26 cellular contexts compared by ENCODE assay signal in the genomic region with DNA sequence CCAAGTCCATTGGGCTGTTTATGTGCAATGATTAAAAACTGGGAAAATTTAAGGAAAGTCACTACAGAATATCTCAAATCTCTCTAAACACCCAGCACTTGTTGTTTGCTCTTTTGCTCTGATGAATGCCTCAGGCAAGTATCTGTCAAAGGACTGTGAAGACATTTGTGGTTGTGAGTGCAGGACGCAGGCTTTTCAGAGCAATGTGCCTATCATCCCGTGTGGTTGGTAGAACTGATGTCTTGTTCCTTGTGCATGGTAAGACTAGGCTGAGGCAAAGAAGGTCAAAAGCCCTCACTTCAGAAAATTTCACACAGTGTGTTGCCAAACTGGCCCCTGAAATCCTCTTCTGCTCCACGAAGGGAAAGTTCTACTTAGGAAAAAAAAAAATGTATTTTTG.
"Had no signal": no experiment of that assay in that cellular context is flagged by ENCODE, and none has a peak within 500 bp of the region (broad histone marks: within the 10 kb centered on the region; RNA-seq: fewer than 3 reads in every experiment).

No MANE protein-coding gene starts in this region.

- H3K27me3 ChIP-seq: colonic mucosa, esophagus muscularis mucosa, esophagus squamous epithelium, foreskin keratinocyte, gastrocnemius medialis, gastroesophageal sphincter, heart left ventricle, hepatocyte had no signal

- H3K9me3 ChIP-seq: colonic mucosa, esophagus muscularis mucosa, esophagus squamous epithelium, gastrocnemius medialis, gastroesophageal sphincter, heart left ventricle, heart right ventricle had no signal

- H3K79me2 ChIP-seq: hepatocyte had no signal

- H2AFZ ChIP-seq: hepatocyte had no signal

- H3K4me1 ChIP-seq: colonic mucosa, esophagus muscularis mucosa, foreskin keratinocyte, gastrocnemius medialis, gastroesophageal sphincter, heart left ventricle, heart right ventricle had no signal

- H3K4me2 ChIP-seq: hepatocyte had no signal

- H3K36me3 ChIP-seq: colonic mucosa, esophagus muscularis mucosa, esophagus squamous epithelium, gastrocnemius medialis, gastroesophageal sphincter, heart left ventricle, heart right ventricle had no signal

- H3K27ac ChIP-seq: colonic mucosa, coronary artery, dorsolateral prefrontal cortex, epithelial cell of prostate, esophagus muscularis mucosa, esophagus squamous epithelium, foreskin keratinocyte, gastrocnemius medialis, gastroesophageal sphincter, heart left ventricle, heart right ventricle, hepatocyte had no signal

- H3K4me3 Mint-ChIP-seq: dendritic cell treated with granulocyte-macrophage colony-stimulating factor and Interleukin-4, amounts not matched to agents 40 ng/mL and 50 ng/mL, for 4 days; effector memory CD8-positive, alpha-beta T cell; endodermal cell had no signal

- H3K27me3 Mint-ChIP-seq: dendritic cell treated with granulocyte-macrophage colony-stimulating factor and Interleukin-4, amounts not matched to agents 40 ng/mL and 50 ng/mL, for 4 days had no signal

- H3K4me3 ChIP-seq: colonic mucosa, coronary artery, dorsolateral prefrontal cortex, esophagus muscularis mucosa, esophagus squamous epithelium, gastrocnemius medialis, gastroesophageal sphincter, heart left ventricle, heart right ventricle, hepatocyte had no signal

- H3K27ac Mint-ChIP-seq: dendritic cell treated with granulocyte-macrophage colony-stimulating factor and Interleukin-4, amounts not matched to agents 40 ng/mL and 50 ng/mL, for 4 days; effector memory CD8-positive, alpha-beta T cell; endodermal cell had no signal

- DNase-seq: colonic mucosa; cortex of kidney; dermis blood vessel endothelial cell; dorsolateral prefrontal cortex; effector CD4-positive, alpha-beta T cell; effector CD8-positive, alpha-beta T cell; effector memory CD4-positive, alpha-beta T cell; effector memory CD8-positive, alpha-beta T cell; endodermal cell; erythroblast; esophagus squamous epithelium; foreskin fibroblast; foreskin keratinocyte; foreskin melanocyte; gastrocnemius medialis; glutamatergic neuron; head of caudate nucleus; heart left ventricle; heart right ventricle had no signal

- ATAC-seq: effector memory CD8-positive, alpha-beta T cell; esophagus mucosa; foreskin keratinocyte; gastrocnemius medialis; gastroesophageal sphincter; heart left ventricle; heart right ventricle had no signal

- H3K9me3 Mint-ChIP-seq: dendritic cell treated with granulocyte-macrophage colony-stimulating factor and Interleukin-4, amounts not matched to agents 40 ng/mL and 50 ng/mL, for 4 days; effector memory CD8-positive, alpha-beta T cell; endodermal cell had no signal
